Comparison of ENCODE assay signal across 8 cellular contexts in the genomic region with DNA sequence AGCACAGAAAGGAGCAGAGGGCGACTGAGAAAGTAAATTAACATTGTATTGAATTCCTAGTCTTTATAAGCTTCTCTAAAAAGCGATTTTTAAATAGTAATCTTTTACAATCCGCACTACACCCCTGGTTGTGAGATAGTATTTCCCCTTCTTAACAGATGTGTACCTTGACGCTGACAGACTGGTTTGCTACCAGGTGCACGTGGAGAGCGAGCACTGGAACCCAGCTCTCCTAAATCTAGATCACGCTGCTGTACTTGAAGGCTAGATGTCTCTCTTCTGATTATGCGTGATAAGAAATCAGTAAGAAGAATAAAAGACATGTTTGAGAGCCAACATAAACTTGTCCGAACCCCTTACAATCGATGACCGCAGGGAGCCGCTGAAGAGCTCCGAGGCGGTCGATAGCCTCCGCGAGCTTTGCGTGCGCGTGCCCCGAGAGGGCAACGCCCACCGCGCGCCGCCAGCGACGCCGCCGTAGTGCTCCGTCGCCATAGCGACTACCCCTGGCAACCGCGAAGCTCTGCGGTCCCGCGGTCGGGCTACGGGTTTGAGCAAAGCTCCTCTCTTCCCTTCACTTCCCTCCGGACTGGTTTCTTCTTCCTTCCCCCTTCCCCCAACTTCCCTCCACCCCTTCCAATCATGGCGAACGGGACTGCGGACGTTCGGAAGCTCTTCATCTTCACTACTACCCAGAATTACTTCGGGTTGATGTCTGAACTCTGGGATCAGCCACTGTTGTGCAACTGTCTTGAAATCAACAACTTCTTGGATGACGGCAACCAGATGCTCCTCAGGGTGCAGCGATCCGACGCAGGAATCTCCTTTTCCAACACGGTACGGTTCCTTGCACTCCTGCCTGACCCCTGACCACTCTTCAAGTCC. TPM values are rescaled to one million over a fixed set of nuclear protein-coding genes. Genes with fewer than 3 reads are reported as not detected.
DNase-seq lines count a peak whose midpoint lies in the region; ATAC-seq and TF ChIP-seq lines count a peak whose summit lies in the region.

Gene DYNC2H1 (plus strand): TSS at position 494 of the 885 bp plus-strand sequence. CDS start 149 bp downstream, at position 643.

- peak within 1 kb of the TSS; percentile 57 for H3K9ac ChIP-seq in OCI-LY3 (ENCODE audit: low read length)
- H3K9ac ChIP-seq in mucosa of stomach (ENCODE audit: low read length): peak within 1 kb of the TSS; percentile 50

- H3K27ac ChIP-seq in OCI-LY3 (ENCODE audit: low read length): no peak within 1 kb of the TSS

- H3K4me1 ChIP-seq in OCI-LY3 (ENCODE audit: low read length) (peaks cover 4% of the 10 kb centered on the region), mucosa of stomach (ENCODE audit: control insufficient read depth, insufficient read depth, low read length) (no peaks in the 10 kb centered on the region)

- H2AFZ ChIP-seq in OCI-LY3 (ENCODE audit: low read depth, low read length): peak within 1 kb of the TSS; percentile 64

- no peaks in the 10 kb centered on the region for H3K27me3 Mint-ChIP-seq in Calu3 (ENCODE audit: unreplicated experiment)

- H3K4me3 ChIP-seq in OCI-LY3 (ENCODE audit: low read length): peak within 1 kb of the TSS; percentile 80
- H3K4me3 ChIP-seq in mucosa of stomach (ENCODE audit: low read length): peak within 1 kb of the TSS; percentile 93

- no peaks in the 10 kb centered on the region for H3K9me3 Mint-ChIP-seq in Calu3 (ENCODE audit: low read depth, unreplicated experiment)

- peak; percentile 29 for TF ChIP-seq POLR2A in erythroblast (IDR thresholded peaks at IDR 0.05; ENCODE audit: low read length)

- H3K27ac Mint-ChIP-seq in Calu3 (ENCODE audit: unreplicated experiment): peak within 1 kb of the TSS; percentile 57

- peak; percentile 100 for ATAC-seq in GM21423 (IDR thresholded peaks at IDR 0.05; ENCODE audit: unreplicated experiment)

- H3K27me3 ChIP-seq in OCI-LY3 (ENCODE audit: low read depth, low read length) (no peaks in the 10 kb centered on the region), mucosa of stomach (ENCODE audit: control insufficient read depth, insufficient read depth, low read length) (no peaks in the 10 kb centered on the region)

- peaks cover 8% of the 10 kb centered on the region for H3K4me1 Mint-ChIP-seq in Calu3 (ENCODE audit: low read depth, unreplicated experiment)

- H3K4me3 Mint-ChIP-seq in Calu3 (ENCODE audit: low read depth, unreplicated experiment): peak within 1 kb of the TSS; percentile 76

- peaks cover 10% of the 10 kb centered on the region for H3K36me3 Mint-ChIP-seq in Calu3 (ENCODE audit: insufficient read depth, unreplicated experiment)

- no peaks in the 10 kb centered on the region for H4K20me1 ChIP-seq in OCI-LY3 (ENCODE audit: insufficient read depth, low read length)

- peak; percentile 45 for TF ChIP-seq CTCF in Calu3 (IDR thresholded peaks at IDR 0.05; ENCODE audit: unreplicated experiment)
- TF ChIP-seq CTCF in OCI-LY3 (IDR thresholded peaks at IDR 0.05; ENCODE audit: low read depth, low read length): peak; percentile 47

- H3K4me2 ChIP-seq in OCI-LY3 (ENCODE audit: low read length): peak within 1 kb of the TSS; percentile 72

- intact Hi-C loops in Calu3 (cut with micrococcal nuclease; ENCODE audit: unreplicated experiment): no loop called here

- H3K79me2 ChIP-seq in OCI-LY3 (ENCODE audit: low read length): no peaks in the 10 kb centered on the region

- CTCF ChIA-PET in Calu3 (lab: Charles Lee): interaction anchor here (0.7 to 1.9 kb wide), 5 partner anchors 9 to 197 kb away, joined by 3 to 9 read pairs (median 3); partner anchors contain the start of gene DCUN1D5

- no peaks in the 10 kb centered on the region for H3K36me3 ChIP-seq in OCI-LY3 (replicated peaks; ENCODE audit: low read depth, low read length)
- no peaks in the 10 kb centered on the region for H3K36me3 ChIP-seq in mucosa of stomach (ENCODE audit: control insufficient read depth, insufficient read depth, low read length)

- no TSS peak for BruUV-seq in Calu3 (replicated peaks; lab: Mats Ljungman, UMichigan)

- no peaks in the 10 kb centered on the region for H3K9me3 ChIP-seq in OCI-LY3 (ENCODE audit: insufficient read depth, low read length)
- no peaks in the 10 kb centered on the region for H3K9me3 ChIP-seq in mucosa of stomach (ENCODE audit: control insufficient read depth, low read length)

- DNase-seq in Calu3 (peak; percentile 83), HUDEP-2 (lab: John Stamatoyannopoulos, UW; ENCODE audit: unreplicated experiment in 76 of 76) (peak in 75 of 76 experiments; percentile 21 to 92 (median 80)), activated T-cell treated with anti-CD3 and anti-CD28 coated beads for 1 hour (ENCODE audit: low read depth) (peak; percentile 80), erythroblast (lab: John Stamatoyannopoulos, UW) (peak; percentile 94 to 95)
- DNase-seq in stimulated activated CD8-positive, alpha-beta memory T cell treated with anti-CD3 and anti-CD28 coated beads, Interleukin-4, amount 100 ng/mL, for 4 hours (ENCODE audit: low read depth in 2 of 2, low spot score in 1 of 2): peak; percentile 62 to 76

RNA-seq across cellular contexts. Expression of gene DYNC2H1, which starts in this region (rescaled TPM):
- 3.4 and 4.9 TPM in 2 replicates for total RNA-seq in Calu3 (2022)
